8 cellular contexts compared by ENCODE assay signal in the genomic region with DNA sequence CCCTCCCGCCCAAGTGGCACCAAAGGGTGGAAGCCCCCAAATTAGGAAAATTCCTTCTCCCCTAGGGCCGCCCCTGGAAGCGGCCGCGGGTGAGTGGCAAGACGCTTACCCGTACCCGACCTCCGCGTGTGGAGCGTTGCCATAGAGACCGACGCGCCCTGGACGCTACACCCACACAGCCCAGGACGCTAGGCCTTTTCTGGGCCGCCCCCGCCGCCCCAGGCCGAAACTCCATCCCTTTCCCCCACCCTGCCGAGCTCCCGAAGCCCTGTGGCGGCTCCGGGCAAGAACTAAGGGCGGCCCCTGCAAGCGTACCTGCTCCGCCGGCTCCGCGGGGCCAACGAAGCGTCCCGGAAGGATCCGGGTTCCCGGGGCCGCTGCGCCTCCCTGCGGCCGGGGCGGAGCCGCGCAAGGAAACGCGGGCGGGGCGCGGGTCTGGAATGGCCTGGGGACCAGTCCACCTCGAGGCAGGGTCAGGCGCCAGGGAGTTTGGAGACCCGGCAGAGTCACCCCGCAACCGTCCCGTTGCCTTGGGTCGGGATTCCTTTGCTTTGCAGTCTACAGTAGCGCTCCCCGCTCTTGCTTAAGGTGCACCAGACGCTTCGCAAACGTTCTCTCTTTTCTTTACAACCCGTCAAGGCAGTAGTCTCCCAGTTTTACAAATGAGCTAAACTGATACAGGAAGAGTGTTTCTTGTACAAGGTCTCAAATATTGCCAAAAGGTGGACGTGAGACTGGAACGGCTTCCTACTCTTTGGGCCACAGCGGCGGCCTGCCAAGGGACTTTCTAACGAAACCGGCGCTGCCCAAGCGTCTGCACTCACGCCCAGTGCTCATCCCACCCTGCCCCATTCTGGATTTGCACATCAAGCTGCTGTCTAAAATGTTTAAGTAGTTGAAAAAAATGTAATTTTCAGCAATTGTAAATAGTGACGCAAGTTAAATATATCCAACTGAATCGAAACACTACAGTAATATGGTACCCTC. TPM values are rescaled to one million over a fixed set of nuclear protein-coding genes. Genes with fewer than 3 reads are reported as not detected.
DNase-seq lines count a peak whose midpoint lies in the region; ATAC-seq and TF ChIP-seq lines count a peak whose summit lies in the region.

A gene with protein sequence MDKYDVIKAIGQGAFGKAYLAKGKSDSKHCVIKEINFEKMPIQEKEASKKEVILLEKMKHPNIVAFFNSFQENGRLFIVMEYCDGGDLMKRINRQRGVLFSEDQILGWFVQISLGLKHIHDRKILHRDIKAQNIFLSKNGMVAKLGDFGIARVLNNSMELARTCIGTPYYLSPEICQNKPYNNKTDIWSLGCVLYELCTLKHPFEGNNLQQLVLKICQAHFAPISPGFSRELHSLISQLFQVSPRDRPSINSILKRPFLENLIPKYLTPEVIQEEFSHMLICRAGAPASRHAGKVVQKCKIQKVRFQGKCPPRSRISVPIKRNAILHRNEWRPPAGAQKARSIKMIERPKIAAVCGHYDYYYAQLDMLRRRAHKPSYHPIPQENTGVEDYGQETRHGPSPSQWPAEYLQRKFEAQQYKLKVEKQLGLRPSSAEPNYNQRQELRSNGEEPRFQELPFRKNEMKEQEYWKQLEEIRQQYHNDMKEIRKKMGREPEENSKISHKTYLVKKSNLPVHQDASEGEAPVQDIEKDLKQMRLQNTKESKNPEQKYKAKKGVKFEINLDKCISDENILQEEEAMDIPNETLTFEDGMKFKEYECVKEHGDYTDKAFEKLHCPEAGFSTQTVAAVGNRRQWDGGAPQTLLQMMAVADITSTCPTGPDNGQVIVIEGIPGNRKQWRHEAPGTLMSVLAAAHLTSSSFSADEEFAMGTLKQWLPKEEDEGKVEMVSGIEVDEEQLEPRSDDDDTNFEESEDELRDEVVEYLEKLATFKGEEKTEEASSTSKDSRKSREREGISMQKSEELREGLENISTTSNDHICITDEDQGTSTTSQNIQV (minus strand): TSS at position 360 of the 987 bp plus-strand sequence. CDS start 1,591 bp downstream, outside the sequence.

- DNase-seq in NCI-H446 (lab: John Stamatoyannopoulos, UW) (peak; percentile 1 to 25), NCI-H446 treated with DMSO at 0.1 percent for 48 hours (lab: John Stamatoyannopoulos, UW) (no peak), NCI-H1694 treated with DMSO at 0.1 percent for 48 hours (lab: John Stamatoyannopoulos, UW) (peak; percentile 33), coronary artery (ENCODE audit: low spot score) (peak; percentile 75), left lung (peak; percentile 64 to 94)
- peak; percentile 31 to 40 for DNase-seq in activated CD4-positive, alpha-beta T cell treated with anti-CD3 and anti-CD28 coated beads for 4 hours
- peak; percentile 58 to 72 for DNase-seq in stimulated activated CD4-positive, alpha-beta T cell treated with anti-CD3 and anti-CD28 coated beads, Interleukin-2, amount 100 ng/mL, for 24 hours

- peaks cover 0 to 12% of the 10 kb centered on the region in 2 donors for H3K27me3 ChIP-seq in left lung

- intact Hi-C loops in left lung (cut with DNase I), result loop anchor here in 1 of 2 donors (5.0 to 10.0 kb wide), 2 partner anchors 127 to 314 kb away; no protein-coding TSS in a partner anchor

- TF ChIP-seq CTCF in coronary artery (IDR thresholded peaks at IDR 0.05) (peak; percentile 55), left lung (IDR thresholded peaks at IDR 0.05) (peak; percentile 66 to 69)

- H3K27ac ChIP-seq in coronary artery, result peak within 1 kb of the TSS in 1 of 2 donors; percentile 36
- H3K27ac ChIP-seq in left lung, result no peak within 1 kb of the TSS

- H3K9me3 ChIP-seq in left lung, result no peaks in the 10 kb centered on the region

- H3K4me3 ChIP-seq in coronary artery, result peak within 1 kb of the TSS; percentile 86
- H3K4me3 ChIP-seq in left lung, result peak within 1 kb of the TSS; percentile 59 to 82

- H3K4me1 ChIP-seq in left lung, result peaks cover 9 to 21% of the 10 kb centered on the region in 2 donors

- peak; percentile 75 for ATAC-seq in HG02678 (IDR thresholded peaks at IDR 0.05; ENCODE audit: unreplicated experiment)
- ATAC-seq in left lung, result peak; percentile 95

- H3K36me3 ChIP-seq in left lung, result peaks cover 0 to 26% of the 10 kb centered on the region in 2 donors

RNA-seq across cellular contexts. Expression of the gene that starts here (rescaled TPM):
- total RNA-seq in left lung, result 1 to 10 TPM in 1 of 2 donors, under 1 TPM in 1; 0.41 to 2.4 TPM
